22 cellular contexts compared by ENCODE assay signal in the genomic region with DNA sequence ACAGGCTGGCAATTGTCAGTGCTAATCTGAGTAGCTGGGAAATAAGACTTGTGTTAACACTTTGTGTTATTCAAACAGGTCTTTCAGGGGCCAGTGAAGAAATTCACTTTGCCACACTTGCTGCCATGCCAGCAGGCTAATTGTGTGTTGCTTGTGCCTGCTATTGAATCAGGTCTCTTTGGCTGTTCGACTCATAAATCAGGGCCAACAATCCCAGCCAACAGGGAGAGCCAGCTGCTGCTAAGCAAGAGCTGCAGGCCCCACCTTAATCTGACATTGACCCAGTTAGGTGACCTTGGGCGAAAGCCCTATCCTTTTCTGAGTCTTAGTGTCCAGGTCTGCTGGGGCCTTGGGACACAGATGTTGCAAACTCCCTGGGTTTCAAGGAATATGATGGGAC. TPM values are rescaled to one million over a fixed set of nuclear protein-coding genes. Genes with fewer than 3 reads are reported as not detected.
DNase-seq lines count a peak whose midpoint lies in the region; ATAC-seq, FAIRE-seq and TF ChIP-seq lines count a peak whose summit lies in the region.
"Had no signal": no experiment of that assay in that cellular context is flagged by ENCODE, and none has a peak within 500 bp of the region (broad histone marks: within the 10 kb centered on the region; RNA-seq: fewer than 3 reads in every experiment).

No MANE protein-coding gene starts in this region.

- no peaks in the 10 kb centered on the region for H3K36me3 Mint-ChIP-seq in astrocyte (ENCODE audit: low read depth, unreplicated experiment)
- peaks cover 1% of the 10 kb centered on the region for H3K36me3 Mint-ChIP-seq in activated CD8-positive, alpha-beta memory T cell treated with anti-CD3 and anti-CD28 coated beads, Interleukin-2, amount 10 ng/mL, durations not matched to agents 7 days and 5 days
- H3K36me3 Mint-ChIP-seq in stimulated activated naive B cell treated with anti-CD40 and anti-IgM and Interleukin-4, amounts not matched to agents 10 μg/mL and 1 μg/mL and 100 μg/mL, for 72 hours, result no peaks in the 10 kb centered on the region
- H3K36me3 Mint-ChIP-seq: CD4-positive, CD25-positive, alpha-beta regulatory T cell; CD8-positive, alpha-beta T cell had no signal

- H3K27ac ChIP-seq in left ventricle myocardium inferior (replicated peaks), result no peak overlapping the region
- H3K27ac ChIP-seq in astrocyte (ENCODE audit: low read depth, low read length), result no peak overlapping the region
- H3K27ac ChIP-seq: BLaER1, C4-2B, GM23248 had no signal

- H3K4me3 ChIP-seq in left ventricle myocardium inferior (no peak overlapping the region), astrocyte (ENCODE audit: insufficient read depth, low read depth, low read length) (no peak overlapping the region)
- H3K4me3 ChIP-seq: BLaER1, GM12878, GM23248 had no signal

- H3K27me3 Mint-ChIP-seq in astrocyte (ENCODE audit: low read depth, unreplicated experiment), result peaks cover 10% of the 10 kb centered on the region
- H3K27me3 Mint-ChIP-seq in activated CD8-positive, alpha-beta memory T cell treated with anti-CD3 and anti-CD28 coated beads, Interleukin-2, amount 10 ng/mL, durations not matched to agents 7 days and 5 days, result no peaks in the 10 kb centered on the region
- no peaks in the 10 kb centered on the region for H3K27me3 Mint-ChIP-seq in stimulated activated naive B cell treated with anti-CD40 and anti-IgM and Interleukin-4, amounts not matched to agents 10 μg/mL and 1 μg/mL and 100 μg/mL, for 72 hours
- H3K27me3 Mint-ChIP-seq: B cell; CD4-positive, CD25-positive, alpha-beta regulatory T cell had no signal

- H3K9me3 Mint-ChIP-seq in astrocyte (ENCODE audit: unreplicated experiment), result no peaks in the 10 kb centered on the region
- no peaks in the 10 kb centered on the region for H3K9me3 Mint-ChIP-seq in activated CD8-positive, alpha-beta memory T cell treated with anti-CD3 and anti-CD28 coated beads, Interleukin-2, amount 10 ng/mL, durations not matched to agents 7 days and 5 days (ENCODE audit: low read depth)
- no peaks in the 10 kb centered on the region for H3K9me3 Mint-ChIP-seq in stimulated activated naive B cell treated with anti-CD40 and anti-IgM and Interleukin-4, amounts not matched to agents 10 μg/mL and 1 μg/mL and 100 μg/mL, for 72 hours
- H3K9me3 Mint-ChIP-seq: CD8-positive, alpha-beta T cell had no signal

- no peak overlapping the region for H3K9ac ChIP-seq in astrocyte (ENCODE audit: low read length)
- H3K9ac ChIP-seq: BLaER1, GM23248 had no signal

- DNase-seq in left ventricle myocardium superior, result no peak
- DNase-seq in left ventricle myocardium inferior, result no peak
- no peak for DNase-seq in astrocyte (ENCODE audit: low read depth)
- peak; percentile 3 for DNase-seq in medulla oblongata (ENCODE audit: extremely low spot score)
- DNase-seq in putamen (ENCODE audit: low spot score), result peak; percentile 4
- DNase-seq in activated CD8-positive, alpha-beta memory T cell treated with anti-CD3 and anti-CD28 coated beads, Interleukin-2, amount 10 ng/mL, durations not matched to agents 7 days and 5 days, result no peak
- DNase-seq in stimulated activated naive B cell treated with anti-CD40 and anti-IgM and Interleukin-4, amounts not matched to agents 10 μg/mL and 1 μg/mL and 100 μg/mL, for 72 hours, result no peak
- DNase-seq: Caco-2; CD4-positive, CD25-positive, alpha-beta regulatory T cell; CD8-positive, alpha-beta T cell; DMS153; DND-41; GM23248; H7; HCEC 1CT had no signal

- peak; percentile 60 for ATAC-seq in left ventricle myocardium superior
- ATAC-seq in activated CD8-positive, alpha-beta memory T cell treated with anti-CD3 and anti-CD28 coated beads, Interleukin-2, amount 10 ng/mL, durations not matched to agents 7 days and 5 days, result no peak
- ATAC-seq in stimulated activated naive B cell treated with anti-CD40 and anti-IgM and Interleukin-4, amounts not matched to agents 10 μg/mL and 1 μg/mL and 100 μg/mL, for 72 hours (replicated peaks), result no peak
- ATAC-seq: CD8-positive, alpha-beta T cell; GM12878 had no signal

- peaks cover 7% of the 10 kb centered on the region for H3K4me1 ChIP-seq in left ventricle myocardium inferior
- no peaks in the 10 kb centered on the region for H3K4me1 ChIP-seq in astrocyte (ENCODE audit: insufficient read depth, low read length)
- H3K4me1 ChIP-seq: Caco-2 had no signal

- no peak overlapping the region for H2AFZ ChIP-seq in astrocyte (ENCODE audit: low read depth, low read length)
- H2AFZ ChIP-seq: GM23248 had no signal

- H3K4me1 Mint-ChIP-seq in astrocyte (ENCODE audit: low read depth, unreplicated experiment), result no peaks in the 10 kb centered on the region
- H3K4me1 Mint-ChIP-seq in activated CD8-positive, alpha-beta memory T cell treated with anti-CD3 and anti-CD28 coated beads, Interleukin-2, amount 10 ng/mL, durations not matched to agents 7 days and 5 days, result peaks cover 10% of the 10 kb centered on the region
- peaks cover 0 to 2% of the 10 kb centered on the region in 2 donors for H3K4me1 Mint-ChIP-seq in stimulated activated naive B cell treated with anti-CD40 and anti-IgM and Interleukin-4, amounts not matched to agents 10 μg/mL and 1 μg/mL and 100 μg/mL, for 72 hours

- H3K27me3 ChIP-seq in left ventricle myocardium inferior (ENCODE audit: low read depth), result no peaks in the 10 kb centered on the region
- no peaks in the 10 kb centered on the region for H3K27me3 ChIP-seq in astrocyte (ENCODE audit: insufficient read depth, low read length)
- H3K27me3 ChIP-seq: BLaER1 had no signal

- H3K27ac Mint-ChIP-seq in astrocyte (ENCODE audit: unreplicated experiment), result no peak overlapping the region
- H3K27ac Mint-ChIP-seq in activated CD8-positive, alpha-beta memory T cell treated with anti-CD3 and anti-CD28 coated beads, Interleukin-2, amount 10 ng/mL, durations not matched to agents 7 days and 5 days, result no peak overlapping the region
- H3K27ac Mint-ChIP-seq in stimulated activated naive B cell treated with anti-CD40 and anti-IgM and Interleukin-4, amounts not matched to agents 10 μg/mL and 1 μg/mL and 100 μg/mL, for 72 hours, result no peak overlapping the region
- H3K27ac Mint-ChIP-seq: B cell; CD4-positive, CD25-positive, alpha-beta regulatory T cell; CD8-positive, alpha-beta T cell had no signal

- H4K20me1 ChIP-seq in astrocyte (ENCODE audit: insufficient read depth, low read length), result no peaks in the 10 kb centered on the region
- H4K20me1 ChIP-seq: BLaER1 had no signal

- no peaks in the 10 kb centered on the region for H3K79me2 ChIP-seq in astrocyte (ENCODE audit: insufficient read depth, low read length)

- CTCF ChIA-PET in activated CD8-positive, alpha-beta memory T cell treated with anti-CD3 and anti-CD28 coated beads, Interleukin-2, amount 10 ng/mL, durations not matched to agents 7 days and 5 days (lab: Charles Lee), result no interaction called here

- H3K9me3 ChIP-seq in left ventricle myocardium inferior (replicated peaks), result no peaks in the 10 kb centered on the region
- no peaks in the 10 kb centered on the region for H3K9me3 ChIP-seq in astrocyte (ENCODE audit: insufficient read depth, low read depth, low read length)
- H3K9me3 ChIP-seq: BLaER1, Caco-2 had no signal

- TF ChIP-seq CTCF in left ventricle myocardium inferior (IDR thresholded peaks at IDR 0.05; ENCODE audit: borderline replicate concordance), result no peak
- no peak for TF ChIP-seq CTCF in astrocyte (IDR thresholded peaks at IDR 0.05; ENCODE audit: insufficient read depth, low read depth, low read length)

- FAIRE-seq in astrocyte (lab: Jason Lieb, UNC), result peak; percentile 68
- FAIRE-seq: G401.6, GM12878, GM19239, H1 had no signal

- intact Hi-C loops in left ventricle myocardium superior (cut with micrococcal nuclease) (no loop called here), left ventricle myocardium inferior (cut with micrococcal nuclease) (no loop called here)

- no peak overlapping the region for H3K4me2 ChIP-seq in astrocyte (ENCODE audit: low read length)
- H3K4me2 ChIP-seq: BLaER1 had no signal

- H3K36me3 ChIP-seq in left ventricle myocardium inferior, result no peaks in the 10 kb centered on the region
- no peaks in the 10 kb centered on the region for H3K36me3 ChIP-seq in astrocyte (ENCODE audit: insufficient read depth, low read length)
- H3K36me3 ChIP-seq: BLaER1 had no signal

- no peak overlapping the region for H3K4me3 Mint-ChIP-seq in astrocyte (ENCODE audit: unreplicated experiment)
- H3K4me3 Mint-ChIP-seq in activated CD8-positive, alpha-beta memory T cell treated with anti-CD3 and anti-CD28 coated beads, Interleukin-2, amount 10 ng/mL, durations not matched to agents 7 days and 5 days, result no peak overlapping the region
- no peak overlapping the region for H3K4me3 Mint-ChIP-seq in stimulated activated naive B cell treated with anti-CD40 and anti-IgM and Interleukin-4, amounts not matched to agents 10 μg/mL and 1 μg/mL and 100 μg/mL, for 72 hours
- H3K4me3 Mint-ChIP-seq: B cell; CD4-positive, CD25-positive, alpha-beta regulatory T cell; CD8-positive, alpha-beta T cell had no signal

RNA-seq across cellular contexts. Expression of a gene that starts 28.1 kb away (rescaled TPM):
- total RNA-seq in left ventricle myocardium superior (2.3 TPM), left ventricle myocardium inferior (1.8 TPM), astrocyte (6.6 TPM in 2 replicates)
- 10 to 100 TPM in 1 of 2 experiments, 1 to 10 TPM in 1; 8.1 to 11.9 TPM for total RNA-seq in activated CD8-positive, alpha-beta memory T cell treated with anti-CD3 and anti-CD28 coated beads, Interleukin-2, amount 10 ng/mL, durations not matched to agents 7 days and 5 days
- total RNA-seq: Caco-2, GM12878 had no signal

Comparison
In these comparisons a context has a peak if more than half of its experiments do, and no peak if none do; other contexts are left out.
1. DNase-seq: peak in medulla oblongata (single experiment) and putamen (single experiment); none in left ventricle myocardium superior (single experiment), left ventricle myocardium inferior (single experiment), astrocyte (single experiment), activated CD8-positive, alpha-beta memory T cell treated with anti-CD3 and anti-CD28 coated beads, Interleukin-2, amount 10 ng/mL, durations not matched to agents 7 days and 5 days (single experiment) and stimulated activated naive B cell treated with anti-CD40 and anti-IgM and Interleukin-4, amounts not matched to agents 10 μg/mL and 1 μg/mL and 100 μg/mL, for 72 hours (single experiment).